ENCODE assay signal across 2 cellular contexts in the genomic region with DNA sequence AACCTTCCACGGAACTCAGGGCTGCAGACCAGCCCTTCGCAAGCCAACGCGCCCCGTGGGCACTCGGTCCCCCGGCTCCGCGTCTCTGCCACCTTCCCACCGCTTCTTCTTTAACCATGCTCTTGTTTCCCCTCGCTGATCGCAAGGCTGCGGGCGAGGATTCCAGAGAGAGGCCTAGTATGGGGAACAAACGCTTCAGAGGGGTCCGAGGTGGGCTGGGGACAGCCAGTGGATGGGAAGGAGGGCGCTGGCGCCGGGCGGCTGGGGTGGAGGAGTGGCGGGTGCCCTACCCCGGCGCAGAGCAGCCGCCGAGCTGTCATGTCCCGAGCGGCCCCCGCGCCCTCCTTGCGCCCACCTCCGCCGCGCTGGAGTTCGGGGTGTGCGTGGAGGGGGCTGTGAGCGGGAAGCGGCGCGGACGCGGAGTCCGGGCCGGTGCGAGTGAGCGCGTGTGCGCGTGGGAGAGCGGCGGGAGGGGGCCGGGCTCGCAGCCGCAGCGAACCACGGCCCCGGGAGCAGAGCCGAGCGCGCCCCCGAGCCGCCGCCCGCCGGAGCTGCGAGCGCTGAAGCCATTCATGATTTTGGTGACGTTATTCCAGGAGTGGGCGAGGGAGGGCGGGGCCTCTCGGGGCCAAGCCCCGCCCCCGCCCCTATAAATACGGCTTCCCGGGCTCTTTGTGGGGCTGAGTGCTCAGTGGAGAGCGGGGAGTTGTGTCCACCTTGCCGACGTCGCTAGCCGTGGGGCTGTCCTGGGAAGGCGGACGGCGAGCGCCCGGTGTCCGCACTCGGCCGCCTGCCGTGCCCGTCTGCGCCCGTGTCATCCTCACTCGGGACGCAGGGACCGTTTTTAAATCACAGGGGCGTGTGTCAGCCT.
TF ChIP-seq lines count a peak whose summit lies in the region.

A gene (plus strand): TSS at position 680 of the 871 bp plus-strand sequence. CDS start 205 bp downstream, outside the sequence.

TF ChIP-seq in IMR-90, 13 proteins besides CTCF, POLR2A, EP300 and RAD21:
- TF ChIP-seq RFX5 (IDR thresholded peaks at IDR 0.05; ENCODE audit: low read depth, low read length) = no peak
- no peak; the same call in 1 of the 2 replicates for TF ChIP-seq FOS (IDR thresholded peaks at IDR 0.05; ENCODE audit: low read depth, low read length)
- TF ChIP-seq MAZ (IDR thresholded peaks at IDR 0.05; ENCODE audit: borderline replicate concordance, low read depth, low read length) = peak; percentile 83
- TF ChIP-seq BHLHE40 (IDR thresholded peaks at IDR 0.05; ENCODE audit: low read depth, low read length) = no peak
- TF ChIP-seq NFE2L2 (IDR thresholded peaks at IDR 0.05; ENCODE audit: low read depth, low read length) = peak; percentile 35; the same call in 1 of the 2 replicates
- TF ChIP-seq CHD1 (IDR thresholded peaks at IDR 0.05; ENCODE audit: low read depth, low read length) = peak; percentile 94; the same call in 1 of the 2 replicates
- peak; percentile 49 for TF ChIP-seq MXI1 (IDR thresholded peaks at IDR 0.05; ENCODE audit: borderline replicate concordance, low read depth, low read length)
- TF ChIP-seq RCOR1 (IDR thresholded peaks at IDR 0.05; ENCODE audit: insufficient replicate concordance, low read length) = no peak
- TF ChIP-seq, protein P1, sequence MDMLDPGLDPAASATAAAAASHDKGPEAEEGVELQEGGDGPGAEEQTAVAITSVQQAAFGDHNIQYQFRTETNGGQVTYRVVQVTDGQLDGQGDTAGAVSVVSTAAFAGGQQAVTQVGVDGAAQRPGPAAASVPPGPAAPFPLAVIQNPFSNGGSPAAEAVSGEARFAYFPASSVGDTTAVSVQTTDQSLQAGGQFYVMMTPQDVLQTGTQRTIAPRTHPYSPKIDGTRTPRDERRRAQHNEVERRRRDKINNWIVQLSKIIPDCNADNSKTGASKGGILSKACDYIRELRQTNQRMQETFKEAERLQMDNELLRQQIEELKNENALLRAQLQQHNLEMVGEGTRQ (IDR thresholded peaks at IDR 0.05; ENCODE audit: low read depth, low read length) = no peak; the same call in 1 of the 2 replicates
- TF ChIP-seq, protein P2, sequence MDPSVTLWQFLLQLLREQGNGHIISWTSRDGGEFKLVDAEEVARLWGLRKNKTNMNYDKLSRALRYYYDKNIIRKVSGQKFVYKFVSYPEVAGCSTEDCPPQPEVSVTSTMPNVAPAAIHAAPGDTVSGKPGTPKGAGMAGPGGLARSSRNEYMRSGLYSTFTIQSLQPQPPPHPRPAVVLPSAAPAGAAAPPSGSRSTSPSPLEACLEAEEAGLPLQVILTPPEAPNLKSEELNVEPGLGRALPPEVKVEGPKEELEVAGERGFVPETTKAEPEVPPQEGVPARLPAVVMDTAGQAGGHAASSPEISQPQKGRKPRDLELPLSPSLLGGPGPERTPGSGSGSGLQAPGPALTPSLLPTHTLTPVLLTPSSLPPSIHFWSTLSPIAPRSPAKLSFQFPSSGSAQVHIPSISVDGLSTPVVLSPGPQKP (IDR thresholded peaks at IDR 0.05; ENCODE audit: borderline replicate concordance, low read depth, low read length) = no peak
- no peak for TF ChIP-seq CEBPB (IDR thresholded peaks at IDR 0.05; ENCODE audit: low read depth, low read length)
- peak; percentile 1; the same call in 1 of the 2 replicates for TF ChIP-seq SMC3 (IDR thresholded peaks at IDR 0.05; ENCODE audit: low read depth, low read length)
- TF ChIP-seq MAFK (IDR thresholded peaks at IDR 0.05; ENCODE audit: low read depth, low read length) = no peak

TF ChIP-seq in SK-N-SH, 30 proteins besides CTCF, POLR2A, EP300 and RAD21:
- no peak for TF ChIP-seq ELF1 (IDR thresholded peaks at IDR 0.05)
- TF ChIP-seq EZH2phosphoT487 (IDR thresholded peaks at IDR 0.05; ENCODE audit: borderline replicate concordance, low read depth) = no peak
- TF ChIP-seq NRF1 (IDR thresholded peaks at IDR 0.05; ENCODE audit: low read depth, low read length) = no peak
- no peak for TF ChIP-seq RFX5 (IDR thresholded peaks at IDR 0.05; ENCODE audit: low read length)
- TF ChIP-seq YY1 (IDR thresholded peaks at IDR 0.05; ENCODE audit: low read depth) = no peak
- TF ChIP-seq CHD2 (IDR thresholded peaks at IDR 0.05; ENCODE audit: low read length, partially characterized antibody) = peak; percentile 37
- TF ChIP-seq, protein P3, sequence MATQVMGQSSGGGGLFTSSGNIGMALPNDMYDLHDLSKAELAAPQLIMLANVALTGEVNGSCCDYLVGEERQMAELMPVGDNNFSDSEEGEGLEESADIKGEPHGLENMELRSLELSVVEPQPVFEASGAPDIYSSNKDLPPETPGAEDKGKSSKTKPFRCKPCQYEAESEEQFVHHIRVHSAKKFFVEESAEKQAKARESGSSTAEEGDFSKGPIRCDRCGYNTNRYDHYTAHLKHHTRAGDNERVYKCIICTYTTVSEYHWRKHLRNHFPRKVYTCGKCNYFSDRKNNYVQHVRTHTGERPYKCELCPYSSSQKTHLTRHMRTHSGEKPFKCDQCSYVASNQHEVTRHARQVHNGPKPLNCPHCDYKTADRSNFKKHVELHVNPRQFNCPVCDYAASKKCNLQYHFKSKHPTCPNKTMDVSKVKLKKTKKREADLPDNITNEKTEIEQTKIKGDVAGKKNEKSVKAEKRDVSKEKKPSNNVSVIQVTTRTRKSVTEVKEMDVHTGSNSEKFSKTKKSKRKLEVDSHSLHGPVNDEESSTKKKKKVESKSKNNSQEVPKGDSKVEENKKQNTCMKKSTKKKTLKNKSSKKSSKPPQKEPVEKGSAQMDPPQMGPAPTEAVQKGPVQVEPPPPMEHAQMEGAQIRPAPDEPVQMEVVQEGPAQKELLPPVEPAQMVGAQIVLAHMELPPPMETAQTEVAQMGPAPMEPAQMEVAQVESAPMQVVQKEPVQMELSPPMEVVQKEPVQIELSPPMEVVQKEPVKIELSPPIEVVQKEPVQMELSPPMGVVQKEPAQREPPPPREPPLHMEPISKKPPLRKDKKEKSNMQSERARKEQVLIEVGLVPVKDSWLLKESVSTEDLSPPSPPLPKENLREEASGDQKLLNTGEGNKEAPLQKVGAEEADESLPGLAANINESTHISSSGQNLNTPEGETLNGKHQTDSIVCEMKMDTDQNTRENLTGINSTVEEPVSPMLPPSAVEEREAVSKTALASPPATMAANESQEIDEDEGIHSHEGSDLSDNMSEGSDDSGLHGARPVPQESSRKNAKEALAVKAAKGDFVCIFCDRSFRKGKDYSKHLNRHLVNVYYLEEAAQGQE (IDR thresholded peaks at IDR 0.05; ENCODE audit: low read depth, low read length) = no peak
- 0 out of 2 replicates have a peak, but pooled peaks have one; percentile 8 for TF ChIP-seq FOXJ3 (CRISPR knock-in tag; IDR thresholded peaks at IDR 0.05)
- TF ChIP-seq, protein P4, sequence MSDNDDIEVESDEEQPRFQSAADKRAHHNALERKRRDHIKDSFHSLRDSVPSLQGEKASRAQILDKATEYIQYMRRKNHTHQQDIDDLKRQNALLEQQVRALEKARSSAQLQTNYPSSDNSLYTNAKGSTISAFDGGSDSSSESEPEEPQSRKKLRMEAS (IDR thresholded peaks at IDR 0.05; ENCODE audit: low read depth) = peak; percentile 13; the same call in 1 of the 2 replicates
- TF ChIP-seq, protein P1 (IDR thresholded peaks at IDR 0.05; ENCODE audit: borderline replicate concordance, low read depth, low read length) = no peak
- peak; percentile 99 for TF ChIP-seq POLR2AphosphoS5 (IDR thresholded peaks at IDR 0.05; ENCODE audit: low read depth, low read length)
- no peak for TF ChIP-seq TCF12 (IDR thresholded peaks at IDR 0.05)
- TF ChIP-seq TAF1 (IDR thresholded peaks at IDR 0.05; ENCODE audit: borderline replicate concordance, low read depth, low read length) = peak; percentile 90
- no peak for TF ChIP-seq SMC3 (IDR thresholded peaks at IDR 0.05; ENCODE audit: low read depth, low read length)
- TF ChIP-seq, protein P5, sequence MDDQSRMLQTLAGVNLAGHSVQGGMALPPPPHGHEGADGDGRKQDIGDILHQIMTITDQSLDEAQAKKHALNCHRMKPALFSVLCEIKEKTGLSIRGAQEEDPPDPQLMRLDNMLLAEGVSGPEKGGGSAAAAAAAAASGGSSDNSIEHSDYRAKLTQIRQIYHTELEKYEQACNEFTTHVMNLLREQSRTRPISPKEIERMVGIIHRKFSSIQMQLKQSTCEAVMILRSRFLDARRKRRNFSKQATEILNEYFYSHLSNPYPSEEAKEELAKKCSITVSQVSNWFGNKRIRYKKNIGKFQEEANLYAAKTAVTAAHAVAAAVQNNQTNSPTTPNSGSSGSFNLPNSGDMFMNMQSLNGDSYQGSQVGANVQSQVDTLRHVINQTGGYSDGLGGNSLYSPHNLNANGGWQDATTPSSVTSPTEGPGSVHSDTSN (IDR thresholded peaks at IDR 0.05) = no peak
- TF ChIP-seq, protein P6, sequence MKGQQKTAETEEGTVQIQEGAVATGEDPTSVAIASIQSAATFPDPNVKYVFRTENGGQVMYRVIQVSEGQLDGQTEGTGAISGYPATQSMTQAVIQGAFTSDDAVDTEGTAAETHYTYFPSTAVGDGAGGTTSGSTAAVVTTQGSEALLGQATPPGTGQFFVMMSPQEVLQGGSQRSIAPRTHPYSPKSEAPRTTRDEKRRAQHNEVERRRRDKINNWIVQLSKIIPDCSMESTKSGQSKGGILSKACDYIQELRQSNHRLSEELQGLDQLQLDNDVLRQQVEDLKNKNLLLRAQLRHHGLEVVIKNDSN (IDR thresholded peaks at IDR 0.05; ENCODE audit: borderline replicate concordance, low read depth) = no peak
- no peak for TF ChIP-seq MEF2A (IDR thresholded peaks at IDR 0.05; ENCODE audit: borderline replicate concordance, low read depth)
- TF ChIP-seq GABPA (IDR thresholded peaks at IDR 0.05; ENCODE audit: low read depth) = no peak
- no peak for TF ChIP-seq JUND (IDR thresholded peaks at IDR 0.05)
- TF ChIP-seq FOXM1 (IDR thresholded peaks at IDR 0.05; ENCODE audit: low read depth) = no peak
- no peak for TF ChIP-seq RXRA (IDR thresholded peaks at IDR 0.05; ENCODE audit: borderline replicate concordance, low read depth)
- TF ChIP-seq FOSL2 (IDR thresholded peaks at IDR 0.05; ENCODE audit: borderline replicate concordance, low read depth) = no peak
- TF ChIP-seq, protein P7, sequence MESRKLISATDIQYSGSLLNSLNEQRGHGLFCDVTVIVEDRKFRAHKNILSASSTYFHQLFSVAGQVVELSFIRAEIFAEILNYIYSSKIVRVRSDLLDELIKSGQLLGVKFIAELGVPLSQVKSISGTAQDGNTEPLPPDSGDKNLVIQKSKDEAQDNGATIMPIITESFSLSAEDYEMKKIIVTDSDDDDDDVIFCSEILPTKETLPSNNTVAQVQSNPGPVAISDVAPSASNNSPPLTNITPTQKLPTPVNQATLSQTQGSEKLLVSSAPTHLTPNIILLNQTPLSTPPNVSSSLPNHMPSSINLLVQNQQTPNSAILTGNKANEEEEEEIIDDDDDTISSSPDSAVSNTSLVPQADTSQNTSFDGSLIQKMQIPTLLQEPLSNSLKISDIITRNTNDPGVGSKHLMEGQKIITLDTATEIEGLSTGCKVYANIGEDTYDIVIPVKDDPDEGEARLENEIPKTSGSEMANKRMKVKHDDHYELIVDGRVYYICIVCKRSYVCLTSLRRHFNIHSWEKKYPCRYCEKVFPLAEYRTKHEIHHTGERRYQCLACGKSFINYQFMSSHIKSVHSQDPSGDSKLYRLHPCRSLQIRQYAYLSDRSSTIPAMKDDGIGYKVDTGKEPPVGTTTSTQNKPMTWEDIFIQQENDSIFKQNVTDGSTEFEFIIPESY (IDR thresholded peaks at IDR 0.05; ENCODE audit: borderline replicate concordance, low read depth) = no peak
- TF ChIP-seq, protein P8, sequence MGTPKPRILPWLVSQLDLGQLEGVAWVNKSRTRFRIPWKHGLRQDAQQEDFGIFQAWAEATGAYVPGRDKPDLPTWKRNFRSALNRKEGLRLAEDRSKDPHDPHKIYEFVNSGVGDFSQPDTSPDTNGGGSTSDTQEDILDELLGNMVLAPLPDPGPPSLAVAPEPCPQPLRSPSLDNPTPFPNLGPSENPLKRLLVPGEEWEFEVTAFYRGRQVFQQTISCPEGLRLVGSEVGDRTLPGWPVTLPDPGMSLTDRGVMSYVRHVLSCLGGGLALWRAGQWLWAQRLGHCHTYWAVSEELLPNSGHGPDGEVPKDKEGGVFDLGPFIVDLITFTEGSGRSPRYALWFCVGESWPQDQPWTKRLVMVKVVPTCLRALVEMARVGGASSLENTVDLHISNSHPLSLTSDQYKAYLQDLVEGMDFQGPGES (IDR thresholded peaks at IDR 0.05; ENCODE audit: low read depth, low read length) = no peak
- TF ChIP-seq RCOR1 (IDR thresholded peaks at IDR 0.05; ENCODE audit: low read length) = no peak
- TF ChIP-seq TEAD4 (IDR thresholded peaks at IDR 0.05; ENCODE audit: borderline replicate concordance, insufficient read depth) = no peak
